In genomic region chr22:27745809-27746208, GRCh38 we compare ENCODE assay signal across 1 cellular context.
TF ChIP-seq lines count a peak whose summit lies in the region.

No MANE protein-coding gene starts in this region.

TF ChIP-seq in GM23338, 12 proteins besides CTCF, POLR2A, EP300 and RAD21 (continued from another document):
- TF ChIP-seq ZNF462 (CRISPR knock-in tag; IDR thresholded peaks at IDR 0.05) (no peak), EZH2 (IDR thresholded peaks at IDR 0.05; ENCODE audit: low read depth, unreplicated experiment) (no peak), CREB1 (CRISPR knock-in tag; IDR thresholded peaks at IDR 0.05; ENCODE audit: low read depth) (no peak), EZH2phosphoT487 (IDR thresholded peaks at IDR 0.05; ENCODE audit: unreplicated experiment) (no peak), NANOG (IDR thresholded peaks at IDR 0.05; ENCODE audit: borderline replicate concordance) (no peak), ZNF114 (CRISPR knock-in tag; IDR thresholded peaks at IDR 0.05) (no peak), POLR2AphosphoS5 (IDR thresholded peaks at IDR 0.05; ENCODE audit: low read depth) (no peak), STAT1 (IDR thresholded peaks at IDR 0.05; ENCODE audit: unreplicated experiment) (no peak), ETS1 (IDR thresholded peaks at IDR 0.05) (no peak), JUNB (IDR thresholded peaks at IDR 0.05; ENCODE audit: unreplicated experiment) (no peak)
